ENCODE assay signal across 1 cellular context in genomic region chr5:83029912-83030311, GRCh38.
TF ChIP-seq lines count a peak whose summit lies in the region.

No MANE protein-coding gene starts in this region.

TF ChIP-seq in K562, 482 proteins besides CTCF, POLR2A, EP300 and RAD21:
- peak; percentile 83 for TF ChIP-seq NFE2L1 (tag; IDR thresholded peaks at IDR 0.05; ENCODE audit: borderline replicate concordance, low read depth)
- TF ChIP-seq MAFF (IDR thresholded peaks at IDR 0.05; ENCODE audit: low read length): peak; percentile 64; the same call in 1 of the 2 replicates
- TF ChIP-seq PRMT5 (CRISPR knock-in tag; IDR thresholded peaks at IDR 0.05): no peak
- peak; percentile 88 for TF ChIP-seq NFE2 (IDR thresholded peaks at IDR 0.05; ENCODE audit: low read depth)
- peak; percentile 74 for TF ChIP-seq ZNF239 (CRISPR knock-in tag; IDR thresholded peaks at IDR 0.05)
- no peak for TF ChIP-seq CXXC5 (CRISPR knock-in tag; IDR thresholded peaks at IDR 0.05)
- TF ChIP-seq ZNF586 (CRISPR knock-in tag; conservative IDR thresholded peaks at IDR 0.05): no peak
- TF ChIP-seq EHMT2 (IDR thresholded peaks at IDR 0.05): 0 out of 2 replicates have a peak, but pooled peaks have one; percentile 60
- TF ChIP-seq ZNF316 (IDR thresholded peaks at IDR 0.05): peak; percentile 90
- no peak for TF ChIP-seq CHAMP1 (IDR thresholded peaks at IDR 0.05)
- no peak for TF ChIP-seq ZNF174 (CRISPR knock-in tag; IDR thresholded peaks at IDR 0.05)
- TF ChIP-seq TAF15 (IDR thresholded peaks at IDR 0.05; ENCODE audit: low read depth, low read length): no peak
- peak; percentile 89 for TF ChIP-seq C11orf30 (IDR thresholded peaks at IDR 0.05; ENCODE audit: low read depth)
- no peak for TF ChIP-seq NFIC (IDR thresholded peaks at IDR 0.05)
- 0 out of 2 replicates have a peak, but pooled peaks have one; percentile 17 for TF ChIP-seq L3MBTL2 (IDR thresholded peaks at IDR 0.05)
- TF ChIP-seq BACH1 (tag; IDR thresholded peaks at IDR 0.05): no peak
- TF ChIP-seq MAFG (tag; conservative IDR thresholded peaks at IDR 0.05): peak; percentile 93
- TF ChIP-seq MAFK (IDR thresholded peaks at IDR 0.05; ENCODE audit: low read length): peak; percentile 68; the same call in 1 of the 2 replicates
